Comparison of ENCODE assay signal across 28 cellular contexts in the genomic region with DNA sequence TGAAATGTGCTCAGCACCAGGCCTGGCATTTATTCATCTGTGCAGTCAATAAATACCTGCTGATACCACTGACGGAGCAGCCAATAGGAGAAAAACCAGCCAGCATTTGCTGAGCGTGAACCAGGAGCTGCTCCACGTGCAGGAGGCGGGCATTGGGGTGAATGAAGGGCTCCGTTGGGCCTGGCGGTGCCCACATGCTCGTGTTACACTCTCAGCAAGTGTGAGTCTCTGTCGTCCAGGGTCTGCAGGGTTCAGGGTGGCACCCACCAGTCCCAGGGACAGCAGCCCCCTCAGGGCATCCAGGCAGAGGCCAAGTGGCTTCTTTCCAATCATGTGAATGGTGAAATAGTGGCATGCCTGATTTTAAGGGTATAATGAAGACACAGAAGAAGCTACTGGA.
"Had no signal": no experiment of that assay in that cellular context is flagged by ENCODE, and none has a peak within 500 bp of the region (broad histone marks: within the 10 kb centered on the region; RNA-seq: fewer than 3 reads in every experiment).

No MANE protein-coding gene starts in this region.

- DNase-seq: stimulated activated CD4-positive, alpha-beta T cell treated with anti-CD3 and anti-CD28 coated beads, Interleukin-2, amount 100 ng/mL, for 48 hours; stimulated activated CD4-positive, alpha-beta T cell treated with anti-CD3 and anti-CD28 coated beads, Interleukin-4, amount 100 ng/mL, for 1 hour; stimulated activated CD4-positive, alpha-beta T cell treated with anti-CD3 and anti-CD28 coated beads, Interleukin-4, amount 100 ng/mL, for 24 hours; stimulated activated CD4-positive, alpha-beta T cell treated with anti-CD3 and anti-CD28 coated beads, Interleukin-4, amount 100 ng/mL, for 4 hours; stimulated activated CD8-positive, alpha-beta memory T cell treated with anti-CD3 and anti-CD28 coated beads, Interleukin-4, amount 100 ng/mL, for 48 hours; stimulated activated naive B cell treated with anti-CD40 and anti-IgM and Interleukin-4, amounts not matched to agents 10 μg/mL and 1 μg/mL and 100 μg/mL, for 72 hours; stimulated activated naive CD4-positive, alpha-beta T cell; stimulated activated naive CD4-positive, alpha-beta T cell treated with Interleukin-2 at 50 U/mL for 16 hours; stimulated activated naive CD8-positive, alpha-beta T cell treated with anti-CD3 and anti-CD28 coated beads, Interleukin-15, amount 100 ng/mL, for 72 hours; stimulated activated naive CD8-positive, alpha-beta T cell treated with anti-CD3 and anti-CD28 coated beads, Interleukin-15, Interleukin-2, amounts not matched to agents 100 U/mL and 50 U/mL, for 24 hours; stomach; substantia nigra; testis; thyroid gland; tibial artery; transverse colon; trophoblast cell; upper lobe of right lung; uterus had no signal

- H3K4me1 ChIP-seq: testis had no signal

- H3K9me3 ChIP-seq: stomach, suprapubic skin, testis, thoracic aorta, thyroid gland, tibial artery, tibial nerve, transverse colon, upper lobe of left lung, upper lobe of right lung, uterus, vagina had no signal

- H3K4me3 ChIP-seq: stomach, suprapubic skin, testis, thoracic aorta, thyroid gland, tibial artery, tibial nerve, transverse colon, upper lobe of left lung, upper lobe of right lung, uterus, vagina had no signal

- H3K27me3 Mint-ChIP-seq: stimulated activated memory B cell treated with anti-CD40 and anti-IgM and Interleukin-4, amounts not matched to agents 10 μg/mL and 1 μg/mL and 100 μg/mL, for 72 hours; stimulated activated naive CD8-positive, alpha-beta T cell treated with anti-CD3 and anti-CD28 coated beads, Interleukin-15, amount 100 ng/mL, for 72 hours; stimulated activated naive CD8-positive, alpha-beta T cell treated with anti-CD3 and anti-CD28 coated beads, Interleukin-15, Interleukin-2, amounts not matched to agents 100 ng/mL and 50 ng/mL, for 24 hours had no signal

- H3K4me3 Mint-ChIP-seq: stimulated activated effector memory CD8-positive, alpha-beta T cell treated with anti-CD3 and anti-CD28 coated beads, Interleukin-12 subunit alpha, Interleukin-12 subunit beta, amount 100 ng/mL, for 72 hours; stimulated activated memory B cell treated with anti-CD40 and anti-IgM and Interleukin-4, amounts not matched to agents 10 μg/mL and 1 μg/mL and 100 μg/mL, for 72 hours; stimulated activated naive B cell treated with anti-CD40 and anti-IgM and Interleukin-4, amounts not matched to agents 10 μg/mL and 1 μg/mL and 100 μg/mL, for 72 hours; stimulated activated naive CD8-positive, alpha-beta T cell treated with anti-CD3 and anti-CD28 coated beads, Interleukin-15, amount 100 ng/mL, for 72 hours; stimulated activated naive CD8-positive, alpha-beta T cell treated with anti-CD3 and anti-CD28 coated beads, Interleukin-15, Interleukin-2, amounts not matched to agents 100 ng/mL and 50 ng/mL, for 24 hours; type B pancreatic cell had no signal

- H3K27ac ChIP-seq: stomach, suprapubic skin, testis, thoracic aorta, thyroid gland, tibial artery, tibial nerve, transverse colon, upper lobe of left lung, upper lobe of right lung, uterus, vagina had no signal

- H3K9me3 Mint-ChIP-seq: stimulated activated effector memory CD8-positive, alpha-beta T cell treated with anti-CD3 and anti-CD28 coated beads, Interleukin-12 subunit alpha, Interleukin-12 subunit beta, amount 100 ng/mL, for 72 hours; stimulated activated memory B cell treated with anti-CD40 and anti-IgM and Interleukin-4, amounts not matched to agents 10 μg/mL and 1 μg/mL and 100 μg/mL, for 72 hours; stimulated activated naive B cell treated with anti-CD40 and anti-IgM and Interleukin-4, amounts not matched to agents 10 μg/mL and 1 μg/mL and 100 μg/mL, for 72 hours; stimulated activated naive CD8-positive, alpha-beta T cell treated with anti-CD3 and anti-CD28 coated beads, Interleukin-15, amount 100 ng/mL, for 72 hours; stimulated activated naive CD8-positive, alpha-beta T cell treated with anti-CD3 and anti-CD28 coated beads, Interleukin-15, Interleukin-2, amounts not matched to agents 100 ng/mL and 50 ng/mL, for 24 hours; type B pancreatic cell had no signal

- H3K36me3 ChIP-seq: stomach, suprapubic skin, thoracic aorta, thyroid gland, tibial artery, tibial nerve, transverse colon, upper lobe of left lung, upper lobe of right lung, uterus, vagina had no signal

- H3K27ac Mint-ChIP-seq: stimulated activated effector memory CD8-positive, alpha-beta T cell treated with anti-CD3 and anti-CD28 coated beads, Interleukin-12 subunit alpha, Interleukin-12 subunit beta, amount 100 ng/mL, for 72 hours; stimulated activated memory B cell treated with anti-CD40 and anti-IgM and Interleukin-4, amounts not matched to agents 10 μg/mL and 1 μg/mL and 100 μg/mL, for 72 hours; stimulated activated naive B cell treated with anti-CD40 and anti-IgM and Interleukin-4, amounts not matched to agents 10 μg/mL and 1 μg/mL and 100 μg/mL, for 72 hours; stimulated activated naive CD8-positive, alpha-beta T cell treated with anti-CD3 and anti-CD28 coated beads, Interleukin-15, Interleukin-2, amounts not matched to agents 100 ng/mL and 50 ng/mL, for 24 hours; type B pancreatic cell had no signal

- H3K36me3 Mint-ChIP-seq: type B pancreatic cell had no signal

- ATAC-seq: stimulated activated effector memory CD8-positive, alpha-beta T cell treated with anti-CD3 and anti-CD28 coated beads, Interleukin-12 subunit alpha, Interleukin-12 subunit beta, amount 100 ng/mL, for 72 hours; stimulated activated memory B cell treated with anti-CD40 and anti-IgM and Interleukin-4, amounts not matched to agents 10 μg/mL and 1 μg/mL and 100 μg/mL, for 72 hours; stimulated activated naive B cell treated with anti-CD40 and anti-IgM and Interleukin-4, amounts not matched to agents 10 μg/mL and 1 μg/mL and 100 μg/mL, for 72 hours; stimulated activated naive CD8-positive, alpha-beta T cell treated with anti-CD3 and anti-CD28 coated beads, Interleukin-15, amount 100 ng/mL, for 72 hours; stimulated activated naive CD8-positive, alpha-beta T cell treated with anti-CD3 and anti-CD28 coated beads, Interleukin-15, Interleukin-2, amounts not matched to agents 100 U/mL and 50 U/mL, for 24 hours; upper lobe of right lung had no signal

- H3K27me3 ChIP-seq: suprapubic skin, testis, thyroid gland, tibial nerve, transverse colon, upper lobe of left lung, upper lobe of right lung, uterus, vagina had no signal
